ENCODE assay signal across 1 cellular context in the genomic region with DNA sequence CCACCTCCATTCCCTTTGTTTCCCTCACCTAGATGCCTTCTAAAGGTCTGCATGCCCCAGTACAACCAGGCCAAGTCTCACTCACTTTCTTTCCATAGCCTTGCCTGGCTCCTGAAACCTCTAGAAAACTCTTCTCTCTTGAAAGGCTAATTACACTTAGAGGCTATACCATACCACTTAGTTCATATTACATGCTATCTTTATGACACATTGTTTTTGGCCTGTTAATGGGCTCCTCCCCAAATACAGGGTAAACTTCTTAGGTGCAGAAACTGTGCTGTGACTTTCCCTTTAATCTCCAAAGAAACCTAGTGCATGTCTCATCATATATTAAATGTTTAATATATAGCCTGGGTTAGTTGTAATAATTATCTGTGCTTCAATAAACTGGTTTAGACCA.
TF ChIP-seq lines count a peak whose summit lies in the region.

No MANE protein-coding gene starts in this region.

TF ChIP-seq in HEK293, 187 proteins besides CTCF, POLR2A, EP300 and RAD21 (continued from another document):
- TF ChIP-seq, protein P1, sequence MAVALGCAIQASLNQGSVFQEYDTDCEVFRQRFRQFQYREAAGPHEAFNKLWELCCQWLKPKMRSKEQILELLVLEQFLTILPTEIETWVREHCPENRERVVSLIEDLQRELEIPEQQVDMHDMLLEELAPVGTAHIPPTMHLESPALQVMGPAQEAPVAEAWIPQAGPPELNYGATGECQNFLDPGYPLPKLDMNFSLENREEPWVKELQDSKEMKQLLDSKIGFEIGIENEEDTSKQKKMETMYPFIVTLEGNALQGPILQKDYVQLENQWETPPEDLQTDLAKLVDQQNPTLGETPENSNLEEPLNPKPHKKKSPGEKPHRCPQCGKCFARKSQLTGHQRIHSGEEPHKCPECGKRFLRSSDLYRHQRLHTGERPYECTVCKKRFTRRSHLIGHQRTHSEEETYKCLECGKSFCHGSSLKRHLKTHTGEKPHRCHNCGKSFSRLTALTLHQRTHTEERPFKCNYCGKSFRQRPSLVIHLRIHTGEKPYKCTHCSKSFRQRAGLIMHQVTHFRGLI (tag by site-specific recombination; IDR thresholded peaks at IDR 0.05): no peak
